ENCODE assay signal across 29 cellular contexts in genomic region chr19:40581531-40581930, GRCh38.
"Had no signal": no experiment of that assay in that cellular context is flagged by ENCODE, and none has a peak within 500 bp of the region (broad histone marks: within the 10 kb centered on the region; RNA-seq: fewer than 3 reads in every experiment).

No MANE protein-coding gene starts in this region.

- H3K27me3 Mint-ChIP-seq: naive thymus-derived CD8-positive, alpha-beta T cell; progenitor cell of endocrine pancreas; stimulated activated memory B cell treated with anti-CD40 and anti-IgM and Interleukin-4, amounts not matched to agents 10 μg/mL and 1 μg/mL and 100 μg/mL, for 72 hours; stimulated activated naive CD8-positive, alpha-beta T cell treated with anti-CD3 and anti-CD28 coated beads, Interleukin-15, amount 100 ng/mL, for 72 hours; type B pancreatic cell had no signal

- H3K27ac ChIP-seq: left lung, lower lobe of right lung, ovary, right atrium auricular region, right lobe of liver, vagina had no signal

- H3K4me2 ChIP-seq: smooth muscle cell had no signal

- H3K9me3 Mint-ChIP-seq: immature natural killer cell; naive thymus-derived CD8-positive, alpha-beta T cell; nephron; neural crest cell; stimulated activated memory B cell treated with anti-CD40 and anti-IgM and Interleukin-4, amounts not matched to agents 10 μg/mL and 1 μg/mL and 100 μg/mL, for 72 hours; stimulated activated naive CD8-positive, alpha-beta T cell treated with anti-CD3 and anti-CD28 coated beads, Interleukin-15, amount 100 ng/mL, for 72 hours; type B pancreatic cell had no signal

- DNase-seq: hypothalamus; immature natural killer cell; kidney; left colon; left lung; lower lobe of right lung; mammary epithelial cell; mesenchymal stem cell; occipital lobe; ovary; right lobe of liver; stimulated activated CD4-positive, alpha-beta T cell treated with anti-CD3 and anti-CD28 coated beads, Interleukin-1b, Interleukin-23, amount 100 ng/mL, for 48 hours; stimulated activated CD4-positive, alpha-beta T cell treated with anti-CD3 and anti-CD28 coated beads, Interleukin-2, amount 100 ng/mL, for 48 hours; stimulated activated CD4-positive, alpha-beta T cell treated with anti-CD3 and anti-CD28 coated beads, Interleukin-4, amount 100 ng/mL, for 4 hours; stimulated activated CD8-positive, alpha-beta memory T cell treated with anti-CD3 and anti-CD28 coated beads, Interleukin-4, amount 100 ng/mL, for 48 hours; stimulated activated naive CD4-positive, alpha-beta T cell treated with Interleukin-2 at 50 U/mL for 16 hours; stimulated activated naive CD8-positive, alpha-beta T cell treated with anti-CD3 and anti-CD28 coated beads, Interleukin-15, amount 100 ng/mL, for 72 hours; substantia nigra had no signal

- FAIRE-seq: islet of Langerhans, kidney had no signal

- H3K36me3 ChIP-seq: ovary had no signal

- H3K4me3 ChIP-seq: lower lobe of right lung, ovary, right atrium auricular region, right lobe of liver, smooth muscle cell, tibial nerve, vagina had no signal

- H3K4me3 Mint-ChIP-seq: immature natural killer cell; stimulated activated memory B cell treated with anti-CD40 and anti-IgM and Interleukin-4, amounts not matched to agents 10 μg/mL and 1 μg/mL and 100 μg/mL, for 72 hours; stimulated activated naive CD8-positive, alpha-beta T cell treated with anti-CD3 and anti-CD28 coated beads, Interleukin-15, amount 100 ng/mL, for 72 hours; type B pancreatic cell had no signal

- H3K27ac Mint-ChIP-seq: nephron; progenitor cell of endocrine pancreas; stimulated activated memory B cell treated with anti-CD40 and anti-IgM and Interleukin-4, amounts not matched to agents 10 μg/mL and 1 μg/mL and 100 μg/mL, for 72 hours; type B pancreatic cell had no signal

- H3K27me3 ChIP-seq: left lung, ovary, right atrium auricular region, right lobe of liver, tibial nerve, vagina had no signal

- H3K9me3 ChIP-seq: left lung, lower lobe of right lung, ovary, right atrium auricular region, right lobe of liver, tibial nerve, vagina had no signal

- ATAC-seq: left colon; left lung; lower lobe of right lung; naive thymus-derived CD8-positive, alpha-beta T cell; right lobe of liver; stimulated activated memory B cell treated with anti-CD40 and anti-IgM and Interleukin-4, amounts not matched to agents 10 μg/mL and 1 μg/mL and 100 μg/mL, for 72 hours; stimulated activated naive CD8-positive, alpha-beta T cell treated with anti-CD3 and anti-CD28 coated beads, Interleukin-15, amount 100 ng/mL, for 72 hours had no signal
